Comparison of ENCODE assay signal across 1 cellular context in genomic region chr11:61792310-61793083, GRCh38.
TF ChIP-seq lines count a peak whose summit lies in the region.

Gene FEN1, plus strand, starts transcription at chr11:61792911. Its CDS starts 2,451 bp downstream, at chr11:61795362.
Gene TMEM258, minus strand, starts transcription at chr11:61792599. Its CDS starts 41 bp downstream, at chr11:61792558.

TF ChIP-seq in HEK293, 187 proteins besides CTCF, POLR2A, EP300 and RAD21 (continued from another document):
- TF ChIP-seq ZNF26 (tag by site-specific recombination; IDR thresholded peaks at IDR 0.05) (no peak), ZNF629 (tag by site-specific recombination; IDR thresholded peaks at IDR 0.05) (peak; percentile 69; the same call in 1 of the 2 replicates), EGR2 (tag by site-specific recombination; IDR thresholded peaks at IDR 0.05; ENCODE audit: low read depth) (0 out of 2 replicates have a peak, but pooled peaks have one; percentile 11), HOXC10 (CRISPR knock-in tag; IDR thresholded peaks at IDR 0.05) (no peak), ZNF148 (tag by site-specific recombination; IDR thresholded peaks at IDR 0.05; ENCODE audit: borderline replicate concordance) (no peak), ZNF398 (tag by site-specific recombination; IDR thresholded peaks at IDR 0.05) (no peak), ZNF404 (tag by site-specific recombination; IDR thresholded peaks at IDR 0.05) (no peak), SP3 (tag by site-specific recombination; IDR thresholded peaks at IDR 0.05) (peak; percentile 51), ZNF747 (tag by site-specific recombination; IDR thresholded peaks at IDR 0.05) (no peak)
